ENCODE assay signal across 1 cellular context in genomic region chr10:95408148-95408930, GRCh38.
TF ChIP-seq lines count a peak whose summit lies in the region.

No MANE protein-coding gene starts in this region.

TF ChIP-seq in SK-N-SH treated with all-trans-retinoic acid at 6 μM for 48 hours, 23 proteins besides CTCF, POLR2A, EP300 and RAD21 (continued from another document):
- TF ChIP-seq PPARA (CRISPR knock-in tag; IDR thresholded peaks at IDR 0.05; ENCODE audit: borderline replicate concordance) = no peak
- TF ChIP-seq ZNF565 (CRISPR knock-in tag; conservative IDR thresholded peaks at IDR 0.05; ENCODE audit: low read depth) = no peak
- TF ChIP-seq ZNF8 (CRISPR knock-in tag; IDR thresholded peaks at IDR 0.05) = no peak
- TF ChIP-seq ESRRG (CRISPR knock-in tag; IDR thresholded peaks at IDR 0.05) = no peak
- TF ChIP-seq ZFP3 (CRISPR knock-in tag; IDR thresholded peaks at IDR 0.05) = no peak
- no peak for TF ChIP-seq SNAI2 (CRISPR knock-in tag; IDR thresholded peaks at IDR 0.05)
TF ChIP-seq in SK-N-SH treated with all-trans-retinoic acid at 6 μM for 48 hours: peak in this region for 0.
